ENCODE assay signal across 8 cellular contexts in genomic region chr19:14381689-14382474, GRCh38. TPM values are rescaled to one million over a fixed set of nuclear protein-coding genes. Genes with fewer than 3 reads are reported as not detected.
DNase-seq lines count a peak whose midpoint lies in the region; ATAC-seq and TF ChIP-seq lines count a peak whose summit lies in the region.

No MANE protein-coding gene starts in this region.

- WGBS in heart right ventricle, 2 donors = 19 to 28% methylated on average over 18 of the region's 18 CpGs

- DNase-seq in GM04504 (ENCODE audit: low read depth) = peak; percentile 38
- peak; percentile 96 for DNase-seq in OCI-M1 (lab: John Stamatoyannopoulos, UW)
- peak; percentile 89 for DNase-seq in activated effector memory CD4-positive, alpha-beta T cell treated with anti-CD3 and anti-CD28 coated beads, Interleukin-2, amount 50 U/mL, for 16 hours
- peak; percentile 40 to 48 for DNase-seq in heart right ventricle
- no peak for DNase-seq in posterior cingulate gyrus

- no peaks in the 10 kb centered on the region for H3K9me3 ChIP-seq in heart right ventricle
- H3K9me3 ChIP-seq in skeletal muscle tissue (ENCODE audit: control insufficient read depth in 3 of 3, low read length in 3 of 3) = no peaks in the 10 kb centered on the region

- H3K36me3 ChIP-seq in heart right ventricle = peaks cover 0 to 6% (median 0%) of the 10 kb centered on the region in 9 donors
- H3K36me3 ChIP-seq in skeletal muscle tissue (ENCODE audit: control insufficient read depth in 3 of 3, insufficient read depth in 3 of 3, low read length in 3 of 3) = no peaks in the 10 kb centered on the region

- H3K27ac ChIP-seq in heart right ventricle = peak overlapping the region; percentile 73 to 96 (median 94)
- H3K27ac ChIP-seq in skeletal muscle tissue (ENCODE audit: low read depth, low read length) = peak overlapping the region; percentile 93

- peak; percentile 3 to 52 (median 13) for ATAC-seq in heart right ventricle
- no peak for ATAC-seq in HG03565 (IDR thresholded peaks at IDR 0.05; ENCODE audit: unreplicated experiment)
- ATAC-seq in HG03460 (IDR thresholded peaks at IDR 0.05; ENCODE audit: unreplicated experiment) = no peak

- peak overlapping the region; percentile 92 to 94 (median 93) for H3K9ac ChIP-seq in skeletal muscle tissue (ENCODE audit: low read depth in 1 of 3, low read length in 3 of 3)

- TF ChIP-seq CTCF in heart right ventricle (IDR thresholded peaks at IDR 0.05) = no peak

- intact Hi-C loops in heart right ventricle (cut with DNase I) = no loop called here
- intact Hi-C loops in posterior cingulate gyrus (cut with DNase I) = no loop called here

- peaks cover 7 to 77% (median 56%) of the 10 kb centered on the region in 9 donors for H3K4me1 ChIP-seq in heart right ventricle
- H3K4me1 ChIP-seq in skeletal muscle tissue (ENCODE audit: control insufficient read depth in 3 of 3, insufficient read depth in 3 of 3, low read length in 3 of 3) = peaks cover 23 to 42% (median 30%) of the 10 kb centered on the region in 3 donors

- no peaks in the 10 kb centered on the region for H3K27me3 ChIP-seq in heart right ventricle
- no peaks in the 10 kb centered on the region for H3K27me3 ChIP-seq in skeletal muscle tissue (ENCODE audit: control insufficient read depth in 3 of 3, insufficient read depth in 3 of 3, low read length in 3 of 3)

- peak overlapping the region; percentile 63 to 96 (median 78) for H3K4me3 ChIP-seq in heart right ventricle
- H3K4me3 ChIP-seq in skeletal muscle tissue (ENCODE audit: low read length in 3 of 3) = peak overlapping the region; percentile 79 to 88 (median 86)

RNA-seq across cellular contexts. Expression of gene ADGRE5, which starts 0.6 kb away (rescaled TPM):
- total RNA-seq in heart right ventricle = 10 to 100 TPM; 24.0 to 58.0 (median 32.8) TPM
- polyA plus RNA-seq in heart right ventricle = 10 to 100 TPM; 14.5 to 30.6 TPM
- 32.4 TPM for total RNA-seq in skeletal muscle tissue

RNA-seq across cellular contexts. Expression of gene DDX39A, which starts 37.3 kb away (rescaled TPM):
- total RNA-seq in heart right ventricle (10 to 100 TPM; 15.4 to 39.6 (median 21.7) TPM), skeletal muscle tissue (24.5 TPM)
- 100 to 1,000 TPM in 1 of 2 donors, 10 to 100 TPM in 1; 78.3 to 110 TPM for polyA plus RNA-seq in heart right ventricle

RNA-seq across cellular contexts. Expression of gene PKN1, which starts 51.2 kb away (rescaled TPM):
- 100 to 1,000 TPM in 9 of 10 donors, 10 to 100 TPM in 1; 85.2 to 176 (median 126) TPM for total RNA-seq in heart right ventricle
- 100 to 1,000 TPM; 108 to 146 TPM for polyA plus RNA-seq in heart right ventricle
- 57.9 TPM for total RNA-seq in skeletal muscle tissue

Comparison
In these comparisons a context has a peak if more than half of its experiments do, and no peak if none do; other contexts are left out.
1. DNase-seq: peak in GM04504 (single experiment), OCI-M1 (single experiment), activated effector memory CD4-positive, alpha-beta T cell treated with anti-CD3 and anti-CD28 coated beads, Interleukin-2, amount 50 U/mL, for 16 hours (single experiment) and heart right ventricle (2 of 2); none in posterior cingulate gyrus (0 of 10).
2. ATAC-seq: peak in heart right ventricle (8 of 8); none in HG03565 (single experiment) and HG03460 (single experiment).